In the genomic region with DNA sequence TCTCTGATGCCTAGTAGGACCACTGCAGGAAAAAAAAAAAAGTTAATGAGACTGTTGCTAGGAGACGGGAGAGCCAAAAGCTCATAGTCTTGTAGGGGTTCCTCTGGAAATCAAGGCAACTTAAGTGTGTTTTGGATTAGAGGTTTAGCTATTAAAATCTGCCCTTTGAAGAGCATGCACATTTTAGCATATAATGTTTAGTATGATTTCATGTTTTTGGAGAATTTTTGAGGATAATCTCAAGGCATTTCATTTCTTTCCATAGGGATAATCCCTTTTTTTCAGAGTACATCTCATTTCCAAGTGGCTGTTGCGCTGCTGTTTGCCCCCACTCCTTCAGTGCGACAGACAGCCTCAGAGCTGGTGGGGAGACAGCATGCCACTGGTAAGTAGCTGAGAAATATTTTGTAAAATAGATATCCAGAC, we compare ENCODE assay signal across 12 cellular contexts. TPM values are rescaled to one million over a fixed set of nuclear protein-coding genes. Genes with fewer than 3 reads are reported as not detected.
DNase-seq lines count a peak whose midpoint lies in the region; ATAC-seq, FAIRE-seq and TF ChIP-seq lines count a peak whose summit lies in the region.
"Had no signal": no experiment of that assay in that cellular context is flagged by ENCODE, and none has a peak within 500 bp of the region (broad histone marks: within the 10 kb centered on the region; RNA-seq: fewer than 3 reads in every experiment).

LINC00632 (plus strand) TSS at position 339 of the 426 bp plus-strand sequence.

- H3K36me3 Mint-ChIP-seq in GM23338 (ENCODE audit: low read depth) = no peaks in the 10 kb centered on the region

- H3K36me3 ChIP-seq in GM23338 (ENCODE audit: insufficient read depth) (no peaks in the 10 kb centered on the region), K562 (ENCODE audit: control insufficient read depth, insufficient read depth, low read length) (no peaks in the 10 kb centered on the region), psoas muscle (ENCODE audit: insufficient read depth in 1 of 2, low read depth in 1 of 2) (no peaks in the 10 kb centered on the region)

- H3K27ac Mint-ChIP-seq in GM23338 = peak within 1 kb of the TSS; percentile 27

- H4K20me1 ChIP-seq in GM23338 (replicated peaks; ENCODE audit: insufficient read depth) (no peaks in the 10 kb centered on the region), K562 (replicated peaks; ENCODE audit: control insufficient read depth, insufficient read depth, low read length) (no peaks in the 10 kb centered on the region)

- H3K27me3 ChIP-seq in GM23338 (ENCODE audit: insufficient read depth) = no peaks in the 10 kb centered on the region
- no peaks in the 10 kb centered on the region; a peak in 1 of 5 replicates for H3K27me3 ChIP-seq in K562 (ENCODE audit: control insufficient read depth in 2 of 2, insufficient read depth in 2 of 2, low read length in 2 of 2)
- peaks cover 0 to 33% (median 2%) of the 10 kb centered on the region in 3 donors for H3K27me3 ChIP-seq in psoas muscle (ENCODE audit: insufficient read depth in 3 of 3, low read length in 2 of 3)

- H3K9me2 ChIP-seq in GM23338 (ENCODE audit: insufficient read depth) = no peaks in the 10 kb centered on the region

- WGBS in K562 (ENCODE audit: insufficient coverage, low coverage, missing lambda C conversion rate) = 0% methylated on average over 3 of the region's 3 CpGs
- WGBS in psoas muscle, 3 donors = 47 to 51% (median 50%) methylated on average over 3 of the region's 3 CpGs

- intact Hi-C loops in K562 (cut with micrococcal nuclease) (no loop called here), psoas muscle (cut with DNase I) (no loop called here)

- peak; percentile 53 for DNase-seq in GM23338 (ENCODE audit: low spot score)
- no peak for DNase-seq in K562 (ENCODE audit: extremely low read depth in 1 of 4, low spot score in 3 of 4)
- DNase-seq in psoas muscle = no peak
- DNase-seq in D721Med (ENCODE audit: insufficient read length, low spot score) = no peak
- DNase-seq: KBM-7; NK-92 treated with Interleukin-12 subunit alpha and Interleukin-12 subunit beta, amount 100 ng/mL, for 24 hours had no signal

- FAIRE-seq in K562 (lab: Jason Lieb, UNC) (no peak), D721Med (lab: Jason Lieb, UNC) (no peak)
- FAIRE-seq: GM18507 had no signal

- H3K4me1 Mint-ChIP-seq in GM23338 = peaks cover 15% of the 10 kb centered on the region; the same call in 2 of the 3 replicates

- POLR2A ChIA-PET in K562 (lab: Yijun Ruan, JAX) = no interaction called here

- no peak for TF ChIP-seq RAD21 in K562 (CRISPR knock-in tag; conservative IDR thresholded peaks at IDR 0.05 in 1 of 2, IDR thresholded peaks at IDR 0.05 in 1 of 2)

- H3K4me2 ChIP-seq in GM23338 (peak within 1 kb of the TSS; percentile 33; the same call in 1 of the 2 replicates), K562 (ENCODE audit: insufficient read depth, low read length) (no peak within 1 kb of the TSS)

- TF ChIP-seq CTCF in GM23338 (conservative IDR thresholded peaks at IDR 0.05; ENCODE audit: low read depth in 2 of 2) (no peak), K562 (IDR thresholded peaks at IDR 0.05 in 2 of 3, conservative IDR thresholded peaks at IDR 0.05 in 1 of 3; ENCODE audit: insufficient read depth in 2 of 3, low read depth in 1 of 3, low read length in 3 of 3) (no peak), psoas muscle (IDR thresholded peaks at IDR 0.05) (no peak), D721Med (IDR thresholded peaks at IDR 0.05; ENCODE audit: insufficient read depth, missing control alignments) (no peak)

- H3K4me3 Mint-ChIP-seq in GM23338 = peak within 1 kb of the TSS; percentile 61

- H3K9me3 ChIP-seq in K562 (replicated peaks; ENCODE audit: control insufficient read depth, insufficient read depth, low read depth, low read length) (no peaks in the 10 kb centered on the region), iPS-18c (ENCODE audit: control insufficient read depth, insufficient read depth, low read length) (peaks cover 7% of the 10 kb centered on the region), psoas muscle (no peaks in the 10 kb centered on the region)

- CTCF ChIA-PET in K562 (lab: Yijun Ruan, JAX; ENCODE audit: low intra/inter-chr PET ratio) = no interaction called here

- ATAC-seq in GM23338 (peak; percentile 60), K562 (no peak), psoas muscle (no peak), HG02571 (IDR thresholded peaks at IDR 0.05; ENCODE audit: unreplicated experiment) (no peak), GM18517 (IDR thresholded peaks at IDR 0.05; ENCODE audit: unreplicated experiment) (no peak), HG02981 (IDR thresholded peaks at IDR 0.05; ENCODE audit: unreplicated experiment) (no peak)

- H3K4me1 ChIP-seq in GM23338 (ENCODE audit: insufficient read depth) = peaks cover 8% of the 10 kb centered on the region; the same call in 1 of the 2 replicates
- H3K4me1 ChIP-seq in K562 (replicated peaks in 1 of 2; ENCODE audit: control insufficient read depth in 2 of 2, insufficient read depth in 2 of 2, low read length in 2 of 2) = no peaks in the 10 kb centered on the region
- no peaks in the 10 kb centered on the region for H3K4me1 ChIP-seq in psoas muscle

- H3K79me2 ChIP-seq in GM23338 (replicated peaks; ENCODE audit: insufficient read depth) (no peaks in the 10 kb centered on the region), K562 (ENCODE audit: control insufficient read depth, insufficient read depth, low read length) (no peaks in the 10 kb centered on the region)

- no peak for TF ChIP-seq EP300 in K562 (IDR thresholded peaks at IDR 0.05; ENCODE audit: low read length)

- peaks cover 5% of the 10 kb centered on the region for H3K27me3 Mint-ChIP-seq in GM23338 (ENCODE audit: insufficient read depth, low read depth, poor library complexity)

- H3K27ac ChIP-seq in GM23338 (ENCODE audit: low read depth) (no peak within 1 kb of the TSS), K562 (ENCODE audit: extremely low read depth, low read depth, low read length) (no peak within 1 kb of the TSS), psoas muscle (no peak within 1 kb of the TSS)
- H3K27ac ChIP-seq: C4-2B had no signal

- BruUV-seq in K562 (replicated peaks; lab: Mats Ljungman, UMichigan) = no TSS peak

- H3K9ac ChIP-seq in K562 (ENCODE audit: insufficient read depth in 1 of 2, low read depth in 2 of 2, low read length in 2 of 2) = no peak within 1 kb of the TSS

- no peak for TF ChIP-seq POLR2A in K562 (conservative IDR thresholded peaks at IDR 0.05)

- in situ Hi-C loops in K562 (cut with MboI) = no loop called here

- H3F3A ChIP-seq in GM23338 (replicated peaks; ENCODE audit: low read depth) = no peaks in the 10 kb centered on the region

- no peak within 1 kb of the TSS for H2AFZ ChIP-seq in GM23338
- no peak within 1 kb of the TSS for H2AFZ ChIP-seq in K562 (ENCODE audit: low read depth, low read length)

- no peaks in the 10 kb centered on the region for H3K9me3 Mint-ChIP-seq in GM23338

- H3K4me3 ChIP-seq in GM23338 (peak within 1 kb of the TSS; percentile 29; the same call in 1 of the 2 replicates), K562 (no peak within 1 kb of the TSS), iPS-18c (ENCODE audit: insufficient read depth, low read depth, low read length) (peak within 1 kb of the TSS; percentile 17; the same call in 1 of the 2 replicates), psoas muscle (no peak within 1 kb of the TSS)

- no peaks in the 10 kb centered on the region for H3K9me1 ChIP-seq in K562 (ENCODE audit: control insufficient read depth, insufficient read depth, low read length)

TF ChIP-seq in GM23338, 12 proteins besides CTCF, POLR2A, EP300 and RAD21:
- TF ChIP-seq ZNF331 (CRISPR knock-in tag; IDR thresholded peaks at IDR 0.05; ENCODE audit: low read depth) (no peak), POLR2AphosphoS5 (IDR thresholded peaks at IDR 0.05; ENCODE audit: low read depth) (peak; percentile 44; the same call in 1 of the 2 replicates)

TF ChIP-seq in K562, 482 proteins besides CTCF, POLR2A, EP300 and RAD21 (continues in another document):
- no peak for TF ChIP-seq HNRNPLL (IDR thresholded peaks at IDR 0.05; ENCODE audit: low read depth, low read length, poor library complexity, severe bottlenecking)

RNA-seq across cellular contexts. Expression of gene LINC00632, which starts in this region (rescaled TPM):
- 10.9 and 23.5 TPM in 2 replicates for total RNA-seq in GM23338 (2014; rRNA removed; shearing (Covaris generic))
- polyA plus RNA-seq in GM23338 (2016; fragmentation: Nextera tagmentation; extraction: Ambion mirVana) (23.6 and 25.2 TPM in 2 replicates), K562 (2011; rRNA removed) (0.06 TPM in 1 of 2 replicates, not detected in the other), K562 (2014; fragmentation: Illumina TruSeq; extraction: Trizol) (not detected in 2 replicates), K562 (2014; fragmentation: Nextera tagmentation; extraction: Ambion mirVana) (not detected), K562 (2014; rRNA removed) (not detected in 2 replicates), psoas muscle (under 1 TPM; 0.06 to 0.32 (median 0.18) TPM)
- total RNA-seq in K562 (2011; cell fraction: chromatin; rRNA removed; ENCODE audit: low replicate concordance) = not detected in 2 replicates
- total RNA-seq in K562 (2011; cell fraction: nucleolus; rRNA removed) = not detected in 2 replicates
- total RNA-seq in K562 (2011; cell fraction: nucleoplasm; rRNA removed) = not detected in 2 replicates
- total RNA-seq in K562 (2014; rRNA removed) (not detected in 2 replicates), K562 (2014; rRNA removed; fragmentation: Illumina TruSeq; extraction: Trizol) (not detected in 2 replicates), K562 (2015; rRNA removed; fragmentation: Illumina TruSeq; extraction: Trizol) (not detected in 2 replicates), K562 (2021) (0.20 and 0.47 TPM in 2 replicates), psoas muscle (10 to 100 TPM; 28.5 to 56.4 (median 35.2) TPM)
- 0.07 and 0.10 TPM in 2 replicates for polyA plus RNA-seq in K562 (2011; cell fraction: cytosol; rRNA removed)
- polyA plus RNA-seq in K562 (2011; cell fraction: nucleus; rRNA removed) = under 0.01 TPM in 1 of 2 replicates, not detected in the other
- 0.72 TPM in 1 of 2 replicates, not detected in the other for polyA plus RNA-seq in K562 (2012)
- not detected in 2 replicates for polyA minus RNA-seq in K562 (2011; rRNA and poly(A)+ RNA removed)
- not detected in 2 replicates for polyA minus RNA-seq in K562 (2011; cell fraction: cytosol; rRNA and poly(A)+ RNA removed)
- not detected in 2 replicates for polyA minus RNA-seq in K562 (2011; cell fraction: nucleus; rRNA and poly(A)+ RNA removed)

Comparison
In these comparisons a context has a peak if more than half of its experiments do, and no peak if none do; other contexts are left out.
1. RNA of gene LINC00632 (polyA plus RNA-seq): 23.6 to 25.2 TPM in GM23338; 0.06 to 0.32 TPM in psoas muscle and under 0.01 to 0.72 TPM in K562; every median in the first group is over 10 times any median in the second.
2. H3K4me3 ChIP-seq: peak in GM23338 (single experiment) and iPS-18c (single experiment); none in K562 (single experiment) and psoas muscle (single experiment).